In the genomic region with DNA sequence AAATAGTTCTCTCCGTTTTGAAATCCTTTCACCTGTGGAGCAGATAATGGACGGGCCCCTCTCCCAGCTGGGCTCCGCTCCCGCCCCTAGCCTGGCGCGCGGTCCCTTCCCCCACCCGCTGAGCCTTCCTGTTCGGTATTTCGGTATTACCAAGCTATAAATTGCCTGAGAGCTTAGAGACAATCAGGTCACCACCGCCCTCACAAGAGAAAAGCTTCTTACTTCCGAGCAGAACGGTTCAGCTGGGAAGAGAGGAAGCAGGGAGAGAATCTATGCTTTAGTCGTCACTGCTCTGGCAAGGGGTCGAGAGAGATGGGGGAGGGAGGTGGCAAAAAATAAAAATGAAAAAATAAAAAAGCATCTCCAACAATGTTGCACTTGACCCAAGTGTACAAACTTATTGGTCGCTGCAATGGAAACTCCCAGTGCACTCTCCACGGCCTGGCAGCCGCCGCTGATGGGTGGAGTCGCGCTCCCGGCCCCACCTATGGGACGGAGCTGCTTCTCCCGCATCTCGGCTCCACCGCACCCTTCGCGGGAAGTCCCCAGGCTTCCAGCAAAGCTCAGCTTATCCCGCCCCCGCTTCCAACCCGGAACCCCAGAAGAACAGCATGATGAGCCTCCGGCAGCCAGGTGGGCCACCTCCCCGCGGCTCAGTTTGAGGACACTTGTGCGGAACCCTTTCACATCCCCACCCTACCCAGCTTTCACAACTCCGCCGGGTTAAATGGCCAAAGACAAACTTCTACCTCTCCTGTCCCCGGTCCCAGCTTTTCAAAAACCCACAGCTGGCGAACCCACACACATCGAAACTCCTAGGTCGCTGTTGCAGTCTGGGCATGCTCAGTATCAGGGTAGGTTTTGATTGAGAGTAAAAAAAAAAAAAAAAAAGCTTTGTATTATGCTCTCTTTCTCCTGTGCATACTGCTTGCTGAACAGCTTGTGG, we compare ENCODE assay signal across 1 cellular context.
TF ChIP-seq lines count a peak whose summit lies in the region.

No MANE protein-coding gene starts in this region.

TF ChIP-seq in WTC11, 78 proteins besides CTCF, POLR2A, EP300 and RAD21 (continued from another document and continues in another):
- TF ChIP-seq CBFB (CRISPR knock-in tag; IDR thresholded peaks at IDR 0.05; ENCODE audit: low read depth) = 0 out of 2 replicates have a peak, but pooled peaks have one; percentile 39
- TF ChIP-seq, protein P1, sequence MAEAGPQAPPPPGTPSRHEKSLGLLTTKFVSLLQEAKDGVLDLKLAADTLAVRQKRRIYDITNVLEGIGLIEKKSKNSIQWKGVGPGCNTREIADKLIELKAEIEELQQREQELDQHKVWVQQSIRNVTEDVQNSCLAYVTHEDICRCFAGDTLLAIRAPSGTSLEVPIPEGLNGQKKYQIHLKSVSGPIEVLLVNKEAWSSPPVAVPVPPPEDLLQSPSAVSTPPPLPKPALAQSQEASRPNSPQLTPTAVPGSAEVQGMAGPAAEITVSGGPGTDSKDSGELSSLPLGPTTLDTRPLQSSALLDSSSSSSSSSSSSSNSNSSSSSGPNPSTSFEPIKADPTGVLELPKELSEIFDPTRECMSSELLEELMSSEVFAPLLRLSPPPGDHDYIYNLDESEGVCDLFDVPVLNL (CRISPR knock-in tag; IDR thresholded peaks at IDR 0.05; ENCODE audit: borderline replicate concordance, low read depth) = no peak
- TF ChIP-seq, protein P2, sequence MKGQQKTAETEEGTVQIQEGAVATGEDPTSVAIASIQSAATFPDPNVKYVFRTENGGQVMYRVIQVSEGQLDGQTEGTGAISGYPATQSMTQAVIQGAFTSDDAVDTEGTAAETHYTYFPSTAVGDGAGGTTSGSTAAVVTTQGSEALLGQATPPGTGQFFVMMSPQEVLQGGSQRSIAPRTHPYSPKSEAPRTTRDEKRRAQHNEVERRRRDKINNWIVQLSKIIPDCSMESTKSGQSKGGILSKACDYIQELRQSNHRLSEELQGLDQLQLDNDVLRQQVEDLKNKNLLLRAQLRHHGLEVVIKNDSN (CRISPR knock-in tag; IDR thresholded peaks at IDR 0.05) = 0 out of 2 replicates have a peak, but pooled peaks have one; percentile 20
- TF ChIP-seq NR2C2 (CRISPR knock-in tag; IDR thresholded peaks at IDR 0.05) = no peak
- TF ChIP-seq GRHL2 (CRISPR knock-in tag; IDR thresholded peaks at IDR 0.05; ENCODE audit: insufficient replicate concordance, severe bottlenecking) = no peak
- TF ChIP-seq, protein P3, sequence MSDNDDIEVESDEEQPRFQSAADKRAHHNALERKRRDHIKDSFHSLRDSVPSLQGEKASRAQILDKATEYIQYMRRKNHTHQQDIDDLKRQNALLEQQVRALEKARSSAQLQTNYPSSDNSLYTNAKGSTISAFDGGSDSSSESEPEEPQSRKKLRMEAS (CRISPR knock-in tag; IDR thresholded peaks at IDR 0.05) = peak; percentile 48
- TF ChIP-seq, protein P4, sequence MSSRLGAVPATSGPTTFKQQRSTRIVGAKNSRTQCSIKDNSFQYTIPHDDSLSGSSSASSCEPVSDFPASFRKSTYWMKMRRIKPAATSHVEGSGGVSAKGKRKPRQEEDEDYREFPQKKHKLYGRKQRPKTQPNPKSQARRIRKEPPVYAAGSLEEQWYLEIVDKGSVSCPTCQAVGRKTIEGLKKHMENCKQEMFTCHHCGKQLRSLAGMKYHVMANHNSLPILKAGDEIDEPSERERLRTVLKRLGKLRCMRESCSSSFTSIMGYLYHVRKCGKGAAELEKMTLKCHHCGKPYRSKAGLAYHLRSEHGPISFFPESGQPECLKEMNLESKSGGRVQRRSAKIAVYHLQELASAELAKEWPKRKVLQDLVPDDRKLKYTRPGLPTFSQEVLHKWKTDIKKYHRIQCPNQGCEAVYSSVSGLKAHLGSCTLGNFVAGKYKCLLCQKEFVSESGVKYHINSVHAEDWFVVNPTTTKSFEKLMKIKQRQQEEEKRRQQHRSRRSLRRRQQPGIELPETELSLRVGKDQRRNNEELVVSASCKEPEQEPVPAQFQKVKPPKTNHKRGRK (CRISPR knock-in tag; IDR thresholded peaks at IDR 0.05; ENCODE audit: borderline replicate concordance) = no peak
- TF ChIP-seq ZNF671 (CRISPR knock-in tag; IDR thresholded peaks at IDR 0.05) = no peak
- TF ChIP-seq, protein P5, sequence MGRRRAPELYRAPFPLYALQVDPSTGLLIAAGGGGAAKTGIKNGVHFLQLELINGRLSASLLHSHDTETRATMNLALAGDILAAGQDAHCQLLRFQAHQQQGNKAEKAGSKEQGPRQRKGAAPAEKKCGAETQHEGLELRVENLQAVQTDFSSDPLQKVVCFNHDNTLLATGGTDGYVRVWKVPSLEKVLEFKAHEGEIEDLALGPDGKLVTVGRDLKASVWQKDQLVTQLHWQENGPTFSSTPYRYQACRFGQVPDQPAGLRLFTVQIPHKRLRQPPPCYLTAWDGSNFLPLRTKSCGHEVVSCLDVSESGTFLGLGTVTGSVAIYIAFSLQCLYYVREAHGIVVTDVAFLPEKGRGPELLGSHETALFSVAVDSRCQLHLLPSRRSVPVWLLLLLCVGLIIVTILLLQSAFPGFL (CRISPR knock-in tag; IDR thresholded peaks at IDR 0.05; ENCODE audit: borderline replicate concordance) = no peak
- TF ChIP-seq ZNF396 (CRISPR knock-in tag; IDR thresholded peaks at IDR 0.05; ENCODE audit: borderline replicate concordance) = no peak
- TF ChIP-seq, protein P6, sequence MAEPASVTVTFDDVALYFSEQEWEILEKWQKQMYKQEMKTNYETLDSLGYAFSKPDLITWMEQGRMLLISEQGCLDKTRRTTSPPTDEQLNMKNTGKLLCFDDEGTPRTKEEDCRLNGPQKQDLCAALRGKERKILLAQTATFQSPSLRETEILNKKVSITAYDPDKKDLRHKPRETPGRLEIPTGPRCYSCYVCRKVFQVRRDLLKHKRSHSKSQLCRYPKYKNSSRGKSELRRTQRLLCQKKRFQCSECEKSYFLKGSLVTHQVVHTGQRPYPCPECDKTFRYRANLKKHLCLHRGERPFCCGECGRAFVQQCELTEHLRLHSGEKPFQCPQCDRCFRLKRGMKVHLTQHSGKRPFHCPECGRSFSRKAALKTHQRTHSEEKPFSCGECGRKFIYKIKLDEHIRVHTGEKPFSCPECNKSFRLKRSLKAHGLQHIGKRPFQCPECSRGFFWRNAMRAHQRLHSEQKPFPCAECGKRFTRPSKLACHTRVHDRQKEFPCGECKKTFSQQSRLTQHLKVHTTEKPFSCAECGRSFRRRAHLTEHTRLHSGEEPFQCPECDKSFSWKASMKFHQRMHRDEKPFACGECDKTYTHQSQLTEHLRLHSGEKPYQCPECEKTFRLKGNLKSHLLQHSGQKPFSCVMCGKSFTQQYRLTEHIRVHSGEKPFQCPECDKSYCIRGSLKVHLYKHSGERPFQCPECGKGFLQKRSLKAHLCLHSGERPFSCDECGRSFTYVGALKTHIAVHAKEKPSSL (CRISPR knock-in tag; conservative IDR thresholded peaks at IDR 0.05) = 0 out of 2 replicates have a peak, but pooled peaks have one; percentile 46
- TF ChIP-seq GTF2I (CRISPR knock-in tag; conservative IDR thresholded peaks at IDR 0.05) = no peak
- TF ChIP-seq, protein P7, sequence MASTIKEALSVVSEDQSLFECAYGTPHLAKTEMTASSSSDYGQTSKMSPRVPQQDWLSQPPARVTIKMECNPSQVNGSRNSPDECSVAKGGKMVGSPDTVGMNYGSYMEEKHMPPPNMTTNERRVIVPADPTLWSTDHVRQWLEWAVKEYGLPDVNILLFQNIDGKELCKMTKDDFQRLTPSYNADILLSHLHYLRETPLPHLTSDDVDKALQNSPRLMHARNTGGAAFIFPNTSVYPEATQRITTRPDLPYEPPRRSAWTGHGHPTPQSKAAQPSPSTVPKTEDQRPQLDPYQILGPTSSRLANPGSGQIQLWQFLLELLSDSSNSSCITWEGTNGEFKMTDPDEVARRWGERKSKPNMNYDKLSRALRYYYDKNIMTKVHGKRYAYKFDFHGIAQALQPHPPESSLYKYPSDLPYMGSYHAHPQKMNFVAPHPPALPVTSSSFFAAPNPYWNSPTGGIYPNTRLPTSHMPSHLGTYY (CRISPR knock-in tag; IDR thresholded peaks at IDR 0.05) = no peak
- TF ChIP-seq MYBL2 (CRISPR knock-in tag; IDR thresholded peaks at IDR 0.05) = no peak
- no peak for TF ChIP-seq ZNF416 (CRISPR knock-in tag; IDR thresholded peaks at IDR 0.05)
- no peak for TF ChIP-seq NFATC4 (CRISPR knock-in tag; IDR thresholded peaks at IDR 0.05)
- TF ChIP-seq ESRRA (CRISPR knock-in tag; IDR thresholded peaks at IDR 0.05; ENCODE audit: borderline replicate concordance) = no peak
- no peak for TF ChIP-seq HMGA2 (CRISPR knock-in tag; IDR thresholded peaks at IDR 0.05)
- no peak for TF ChIP-seq MXD4 (CRISPR knock-in tag; IDR thresholded peaks at IDR 0.05; ENCODE audit: borderline replicate concordance)
- no peak for TF ChIP-seq JAZF1 (CRISPR knock-in tag; IDR thresholded peaks at IDR 0.05)
- TF ChIP-seq ZNF423 (CRISPR knock-in tag; IDR thresholded peaks at IDR 0.05) = peak; percentile 83
- TF ChIP-seq, protein P8, sequence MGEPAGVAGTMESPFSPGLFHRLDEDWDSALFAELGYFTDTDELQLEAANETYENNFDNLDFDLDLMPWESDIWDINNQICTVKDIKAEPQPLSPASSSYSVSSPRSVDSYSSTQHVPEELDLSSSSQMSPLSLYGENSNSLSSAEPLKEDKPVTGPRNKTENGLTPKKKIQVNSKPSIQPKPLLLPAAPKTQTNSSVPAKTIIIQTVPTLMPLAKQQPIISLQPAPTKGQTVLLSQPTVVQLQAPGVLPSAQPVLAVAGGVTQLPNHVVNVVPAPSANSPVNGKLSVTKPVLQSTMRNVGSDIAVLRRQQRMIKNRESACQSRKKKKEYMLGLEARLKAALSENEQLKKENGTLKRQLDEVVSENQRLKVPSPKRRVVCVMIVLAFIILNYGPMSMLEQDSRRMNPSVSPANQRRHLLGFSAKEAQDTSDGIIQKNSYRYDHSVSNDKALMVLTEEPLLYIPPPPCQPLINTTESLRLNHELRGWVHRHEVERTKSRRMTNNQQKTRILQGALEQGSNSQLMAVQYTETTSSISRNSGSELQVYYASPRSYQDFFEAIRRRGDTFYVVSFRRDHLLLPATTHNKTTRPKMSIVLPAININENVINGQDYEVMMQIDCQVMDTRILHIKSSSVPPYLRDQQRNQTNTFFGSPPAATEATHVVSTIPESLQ (CRISPR knock-in tag; IDR thresholded peaks at IDR 0.05) = no peak
- TF ChIP-seq, protein P9, sequence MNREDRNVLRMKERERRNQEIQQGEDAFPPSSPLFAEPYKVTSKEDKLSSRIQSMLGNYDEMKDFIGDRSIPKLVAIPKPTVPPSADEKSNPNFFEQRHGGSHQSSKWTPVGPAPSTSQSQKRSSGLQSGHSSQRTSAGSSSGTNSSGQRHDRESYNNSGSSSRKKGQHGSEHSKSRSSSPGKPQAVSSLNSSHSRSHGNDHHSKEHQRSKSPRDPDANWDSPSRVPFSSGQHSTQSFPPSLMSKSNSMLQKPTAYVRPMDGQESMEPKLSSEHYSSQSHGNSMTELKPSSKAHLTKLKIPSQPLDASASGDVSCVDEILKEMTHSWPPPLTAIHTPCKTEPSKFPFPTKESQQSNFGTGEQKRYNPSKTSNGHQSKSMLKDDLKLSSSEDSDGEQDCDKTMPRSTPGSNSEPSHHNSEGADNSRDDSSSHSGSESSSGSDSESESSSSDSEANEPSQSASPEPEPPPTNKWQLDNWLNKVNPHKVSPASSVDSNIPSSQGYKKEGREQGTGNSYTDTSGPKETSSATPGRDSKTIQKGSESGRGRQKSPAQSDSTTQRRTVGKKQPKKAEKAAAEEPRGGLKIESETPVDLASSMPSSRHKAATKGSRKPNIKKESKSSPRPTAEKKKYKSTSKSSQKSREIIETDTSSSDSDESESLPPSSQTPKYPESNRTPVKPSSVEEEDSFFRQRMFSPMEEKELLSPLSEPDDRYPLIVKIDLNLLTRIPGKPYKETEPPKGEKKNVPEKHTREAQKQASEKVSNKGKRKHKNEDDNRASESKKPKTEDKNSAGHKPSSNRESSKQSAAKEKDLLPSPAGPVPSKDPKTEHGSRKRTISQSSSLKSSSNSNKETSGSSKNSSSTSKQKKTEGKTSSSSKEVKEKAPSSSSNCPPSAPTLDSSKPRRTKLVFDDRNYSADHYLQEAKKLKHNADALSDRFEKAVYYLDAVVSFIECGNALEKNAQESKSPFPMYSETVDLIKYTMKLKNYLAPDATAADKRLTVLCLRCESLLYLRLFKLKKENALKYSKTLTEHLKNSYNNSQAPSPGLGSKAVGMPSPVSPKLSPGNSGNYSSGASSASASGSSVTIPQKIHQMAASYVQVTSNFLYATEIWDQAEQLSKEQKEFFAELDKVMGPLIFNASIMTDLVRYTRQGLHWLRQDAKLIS (CRISPR knock-in tag; IDR thresholded peaks at IDR 0.05; ENCODE audit: borderline replicate concordance) = peak; percentile 72; the same call in 1 of the 2 replicates
- TF ChIP-seq ZNF138 (CRISPR knock-in tag; conservative IDR thresholded peaks at IDR 0.05) = no peak
- TF ChIP-seq, protein P10, sequence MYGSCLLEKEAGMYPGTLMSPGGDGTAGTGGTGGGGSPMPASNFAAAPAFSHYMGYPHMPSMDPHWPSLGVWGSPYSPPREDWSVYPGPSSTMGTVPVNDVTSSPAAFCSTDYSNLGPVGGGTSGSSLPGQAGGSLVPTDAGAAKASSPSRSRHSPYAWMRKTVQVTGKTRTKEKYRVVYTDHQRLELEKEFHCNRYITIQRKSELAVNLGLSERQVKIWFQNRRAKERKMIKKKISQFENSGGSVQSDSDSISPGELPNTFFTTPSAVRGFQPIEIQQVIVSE (CRISPR knock-in tag; IDR thresholded peaks at IDR 0.05; ENCODE audit: borderline replicate concordance) = no peak
- TF ChIP-seq, protein P11, sequence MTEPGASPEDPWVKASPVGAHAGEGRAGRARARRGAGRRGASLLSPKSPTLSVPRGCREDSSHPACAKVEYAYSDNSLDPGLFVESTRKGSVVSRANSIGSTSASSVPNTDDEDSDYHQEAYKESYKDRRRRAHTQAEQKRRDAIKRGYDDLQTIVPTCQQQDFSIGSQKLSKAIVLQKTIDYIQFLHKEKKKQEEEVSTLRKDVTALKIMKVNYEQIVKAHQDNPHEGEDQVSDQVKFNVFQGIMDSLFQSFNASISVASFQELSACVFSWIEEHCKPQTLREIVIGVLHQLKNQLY (CRISPR knock-in tag; IDR thresholded peaks at IDR 0.05) = no peak
- no peak for TF ChIP-seq RELA (CRISPR knock-in tag; IDR thresholded peaks at IDR 0.05; ENCODE audit: borderline replicate concordance)
- no peak for TF ChIP-seq EMX1 (CRISPR knock-in tag; IDR thresholded peaks at IDR 0.05)
- TF ChIP-seq SMAD3 (CRISPR knock-in tag; IDR thresholded peaks at IDR 0.05; ENCODE audit: borderline replicate concordance) = no peak
- TF ChIP-seq NR3C1 (CRISPR knock-in tag; conservative IDR thresholded peaks at IDR 0.05; ENCODE audit: low read depth) = no peak
- no peak for TF ChIP-seq ZNF219 (CRISPR knock-in tag; IDR thresholded peaks at IDR 0.05; ENCODE audit: borderline replicate concordance)
- TF ChIP-seq, protein P12, sequence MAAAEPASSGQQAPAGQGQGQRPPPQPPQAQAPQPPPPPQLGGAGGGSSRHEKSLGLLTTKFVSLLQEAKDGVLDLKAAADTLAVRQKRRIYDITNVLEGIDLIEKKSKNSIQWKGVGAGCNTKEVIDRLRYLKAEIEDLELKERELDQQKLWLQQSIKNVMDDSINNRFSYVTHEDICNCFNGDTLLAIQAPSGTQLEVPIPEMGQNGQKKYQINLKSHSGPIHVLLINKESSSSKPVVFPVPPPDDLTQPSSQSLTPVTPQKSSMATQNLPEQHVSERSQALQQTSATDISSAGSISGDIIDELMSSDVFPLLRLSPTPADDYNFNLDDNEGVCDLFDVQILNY (CRISPR knock-in tag; IDR thresholded peaks at IDR 0.05) = no peak
- TF ChIP-seq, protein P13, sequence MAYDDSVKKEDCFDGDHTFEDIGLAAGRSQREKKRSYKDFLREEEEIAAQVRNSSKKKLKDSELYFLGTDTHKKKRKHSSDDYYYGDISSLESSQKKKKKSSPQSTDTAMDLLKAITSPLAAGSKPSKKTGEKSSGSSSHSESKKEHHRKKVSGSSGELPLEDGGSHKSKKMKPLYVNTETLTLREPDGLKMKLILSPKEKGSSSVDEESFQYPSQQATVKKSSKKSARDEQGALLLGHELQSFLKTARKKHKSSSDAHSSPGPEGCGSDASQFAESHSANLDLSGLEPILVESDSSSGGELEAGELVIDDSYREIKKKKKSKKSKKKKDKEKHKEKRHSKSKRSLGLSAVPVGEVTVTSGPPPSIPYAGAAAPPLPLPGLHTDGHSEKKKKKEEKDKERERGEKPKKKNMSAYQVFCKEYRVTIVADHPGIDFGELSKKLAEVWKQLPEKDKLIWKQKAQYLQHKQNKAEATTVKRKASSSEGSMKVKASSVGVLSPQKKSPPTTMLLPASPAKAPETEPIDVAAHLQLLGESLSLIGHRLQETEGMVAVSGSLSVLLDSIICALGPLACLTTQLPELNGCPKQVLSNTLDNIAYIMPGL (CRISPR knock-in tag; IDR thresholded peaks at IDR 0.05) = no peak
